In genomic region chr6:25637946-25638345, GRCh38 we compare ENCODE assay signal across 1 cellular context.
A peak's percentile ranks its signal among the peaks of the same experiment; 100 is the strongest.
TF ChIP-seq lines count a peak whose summit lies in the region.

No MANE protein-coding gene starts in this region.

TF ChIP-seq in HepG2, 621 proteins besides CTCF, POLR2A, EP300 and RAD21 (continued from another document and continues in another):
- TF ChIP-seq ELF4 (CRISPR knock-in tag; IDR thresholded peaks at IDR 0.05; ENCODE audit: borderline replicate concordance) (no peak), HOXA3 (CRISPR knock-in tag; IDR thresholded peaks at IDR 0.05) (peak; percentile 36; the same call in 1 of the 2 replicates), KDM6A (CRISPR knock-in tag; IDR thresholded peaks at IDR 0.05; ENCODE audit: low read depth) (no peak), KDM5A (IDR thresholded peaks at IDR 0.05; ENCODE audit: borderline replicate concordance, low read length) (no peak), ZNF414 (CRISPR knock-in tag; IDR thresholded peaks at IDR 0.05) (no peak), ELF3 (CRISPR knock-in tag; IDR thresholded peaks at IDR 0.05) (0 out of 2 replicates have a peak, but pooled peaks have one; percentile 16), ZNF460 (CRISPR knock-in tag; IDR thresholded peaks at IDR 0.05; ENCODE audit: borderline replicate concordance) (no peak), ZBTB7B (CRISPR knock-in tag; IDR thresholded peaks at IDR 0.05) (no peak), DNMT3B (CRISPR knock-in tag; conservative IDR thresholded peaks at IDR 0.05) (no peak), MEIS2 (CRISPR knock-in tag; IDR thresholded peaks at IDR 0.05) (no peak), ZNF333 (CRISPR knock-in tag; IDR thresholded peaks at IDR 0.05; ENCODE audit: borderline replicate concordance) (no peak), NKX3-1 (CRISPR knock-in tag; IDR thresholded peaks at IDR 0.05) (no peak), MED1 (CRISPR knock-in tag; IDR thresholded peaks at IDR 0.05) (no peak), GZF1 (CRISPR knock-in tag; IDR thresholded peaks at IDR 0.05) (no peak), ZNF256 (CRISPR knock-in tag; conservative IDR thresholded peaks at IDR 0.05) (no peak), ESRRA (CRISPR knock-in tag; IDR thresholded peaks at IDR 0.05; ENCODE audit: low read depth) (no peak), ADNP (CRISPR knock-in tag; IDR thresholded peaks at IDR 0.05) (no peak), FOXK1 (CRISPR knock-in tag; IDR thresholded peaks at IDR 0.05; ENCODE audit: borderline replicate concordance, low read depth) (no peak), ZBTB38 (CRISPR knock-in tag; IDR thresholded peaks at IDR 0.05) (no peak), AKNA (CRISPR knock-in tag; IDR thresholded peaks at IDR 0.05; ENCODE audit: borderline replicate concordance) (no peak), ZNF3 (CRISPR knock-in tag; IDR thresholded peaks at IDR 0.05) (no peak), ZNF326 (CRISPR knock-in tag; IDR thresholded peaks at IDR 0.05; ENCODE audit: borderline replicate concordance) (0 out of 2 replicates have a peak, but pooled peaks have one; percentile 6), SNAPC4 (CRISPR knock-in tag; IDR thresholded peaks at IDR 0.05) (no peak), PAX8 (CRISPR knock-in tag; IDR thresholded peaks at IDR 0.05; ENCODE audit: borderline replicate concordance) (no peak), KDM2A (CRISPR knock-in tag; IDR thresholded peaks at IDR 0.05; ENCODE audit: borderline replicate concordance, low read depth) (no peak), ZFP36L1 (CRISPR knock-in tag; IDR thresholded peaks at IDR 0.05) (no peak), MAFF (IDR thresholded peaks at IDR 0.05; ENCODE audit: low read depth, low read length) (no peak), ZNF772 (CRISPR knock-in tag; IDR thresholded peaks at IDR 0.05) (no peak), HMG20B (CRISPR knock-in tag; conservative IDR thresholded peaks at IDR 0.05) (no peak), ETS1 (CRISPR knock-in tag; IDR thresholded peaks at IDR 0.05) (no peak)
- TF ChIP-seq, protein P1, sequence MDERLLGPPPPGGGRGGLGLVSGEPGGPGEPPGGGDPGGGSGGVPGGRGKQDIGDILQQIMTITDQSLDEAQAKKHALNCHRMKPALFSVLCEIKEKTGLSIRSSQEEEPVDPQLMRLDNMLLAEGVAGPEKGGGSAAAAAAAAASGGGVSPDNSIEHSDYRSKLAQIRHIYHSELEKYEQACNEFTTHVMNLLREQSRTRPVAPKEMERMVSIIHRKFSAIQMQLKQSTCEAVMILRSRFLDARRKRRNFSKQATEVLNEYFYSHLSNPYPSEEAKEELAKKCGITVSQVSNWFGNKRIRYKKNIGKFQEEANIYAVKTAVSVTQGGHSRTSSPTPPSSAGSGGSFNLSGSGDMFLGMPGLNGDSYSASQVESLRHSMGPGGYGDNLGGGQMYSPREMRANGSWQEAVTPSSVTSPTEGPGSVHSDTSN (CRISPR knock-in tag; IDR thresholded peaks at IDR 0.05) = no peak
- TF ChIP-seq, protein P2, sequence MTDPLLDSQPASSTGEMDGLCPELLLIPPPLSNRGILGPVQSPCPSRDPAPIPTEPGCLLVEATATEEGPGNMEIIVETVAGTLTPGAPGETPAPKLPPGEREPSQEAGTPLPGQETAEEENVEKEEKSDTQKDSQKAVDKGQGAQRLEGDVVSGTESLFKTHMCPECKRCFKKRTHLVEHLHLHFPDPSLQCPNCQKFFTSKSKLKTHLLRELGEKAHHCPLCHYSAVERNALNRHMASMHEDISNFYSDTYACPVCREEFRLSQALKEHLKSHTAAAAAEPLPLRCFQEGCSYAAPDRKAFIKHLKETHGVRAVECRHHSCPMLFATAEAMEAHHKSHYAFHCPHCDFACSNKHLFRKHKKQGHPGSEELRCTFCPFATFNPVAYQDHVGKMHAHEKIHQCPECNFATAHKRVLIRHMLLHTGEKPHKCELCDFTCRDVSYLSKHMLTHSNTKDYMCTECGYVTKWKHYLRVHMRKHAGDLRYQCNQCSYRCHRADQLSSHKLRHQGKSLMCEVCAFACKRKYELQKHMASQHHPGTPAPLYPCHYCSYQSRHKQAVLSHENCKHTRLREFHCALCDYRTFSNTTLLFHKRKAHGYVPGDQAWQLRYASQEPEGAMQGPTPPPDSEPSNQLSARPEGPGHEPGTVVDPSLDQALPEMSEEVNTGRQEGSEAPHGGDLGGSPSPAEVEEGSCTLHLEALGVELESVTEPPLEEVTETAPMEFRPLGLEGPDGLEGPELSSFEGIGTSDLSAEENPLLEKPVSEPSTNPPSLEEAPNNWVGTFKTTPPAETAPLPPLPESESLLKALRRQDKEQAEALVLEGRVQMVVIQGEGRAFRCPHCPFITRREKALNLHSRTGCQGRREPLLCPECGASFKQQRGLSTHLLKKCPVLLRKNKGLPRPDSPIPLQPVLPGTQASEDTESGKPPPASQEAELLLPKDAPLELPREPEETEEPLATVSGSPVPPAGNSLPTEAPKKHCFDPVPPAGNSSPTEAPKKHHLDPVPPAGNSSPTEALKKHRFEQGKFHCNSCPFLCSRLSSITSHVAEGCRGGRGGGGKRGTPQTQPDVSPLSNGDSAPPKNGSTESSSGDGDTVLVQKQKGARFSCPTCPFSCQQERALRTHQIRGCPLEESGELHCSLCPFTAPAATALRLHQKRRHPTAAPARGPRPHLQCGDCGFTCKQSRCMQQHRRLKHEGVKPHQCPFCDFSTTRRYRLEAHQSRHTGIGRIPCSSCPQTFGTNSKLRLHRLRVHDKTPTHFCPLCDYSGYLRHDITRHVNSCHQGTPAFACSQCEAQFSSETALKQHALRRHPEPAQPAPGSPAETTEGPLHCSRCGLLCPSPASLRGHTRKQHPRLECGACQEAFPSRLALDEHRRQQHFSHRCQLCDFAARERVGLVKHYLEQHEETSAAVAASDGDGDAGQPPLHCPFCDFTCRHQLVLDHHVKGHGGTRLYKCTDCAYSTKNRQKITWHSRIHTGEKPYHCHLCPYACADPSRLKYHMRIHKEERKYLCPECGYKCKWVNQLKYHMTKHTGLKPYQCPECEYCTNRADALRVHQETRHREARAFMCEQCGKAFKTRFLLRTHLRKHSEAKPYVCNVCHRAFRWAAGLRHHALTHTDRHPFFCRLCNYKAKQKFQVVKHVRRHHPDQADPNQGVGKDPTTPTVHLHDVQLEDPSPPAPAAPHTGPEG (CRISPR knock-in tag; IDR thresholded peaks at IDR 0.05) = no peak
- TF ChIP-seq, protein P3, sequence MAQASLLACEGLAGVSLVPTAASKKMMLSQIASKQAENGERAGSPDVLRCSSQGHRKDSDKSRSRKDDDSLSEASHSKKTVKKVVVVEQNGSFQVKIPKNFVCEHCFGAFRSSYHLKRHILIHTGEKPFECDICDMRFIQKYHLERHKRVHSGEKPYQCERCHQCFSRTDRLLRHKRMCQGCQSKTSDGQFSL (CRISPR knock-in tag; IDR thresholded peaks at IDR 0.05) = no peak
- TF ChIP-seq, protein P4, sequence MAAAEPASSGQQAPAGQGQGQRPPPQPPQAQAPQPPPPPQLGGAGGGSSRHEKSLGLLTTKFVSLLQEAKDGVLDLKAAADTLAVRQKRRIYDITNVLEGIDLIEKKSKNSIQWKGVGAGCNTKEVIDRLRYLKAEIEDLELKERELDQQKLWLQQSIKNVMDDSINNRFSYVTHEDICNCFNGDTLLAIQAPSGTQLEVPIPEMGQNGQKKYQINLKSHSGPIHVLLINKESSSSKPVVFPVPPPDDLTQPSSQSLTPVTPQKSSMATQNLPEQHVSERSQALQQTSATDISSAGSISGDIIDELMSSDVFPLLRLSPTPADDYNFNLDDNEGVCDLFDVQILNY (CRISPR knock-in tag; conservative IDR thresholded peaks at IDR 0.05) = no peak
- TF ChIP-seq, protein P5, sequence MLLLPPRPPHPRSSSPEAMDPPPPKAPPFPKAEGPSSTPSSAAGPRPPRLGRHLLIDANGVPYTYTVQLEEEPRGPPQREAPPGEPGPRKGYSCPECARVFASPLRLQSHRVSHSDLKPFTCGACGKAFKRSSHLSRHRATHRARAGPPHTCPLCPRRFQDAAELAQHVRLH (CRISPR knock-in tag; IDR thresholded peaks at IDR 0.05; ENCODE audit: borderline replicate concordance, low read depth) = 0 out of 2 replicates have a peak, but pooled peaks have one; percentile 23
- TF ChIP-seq, protein P6, sequence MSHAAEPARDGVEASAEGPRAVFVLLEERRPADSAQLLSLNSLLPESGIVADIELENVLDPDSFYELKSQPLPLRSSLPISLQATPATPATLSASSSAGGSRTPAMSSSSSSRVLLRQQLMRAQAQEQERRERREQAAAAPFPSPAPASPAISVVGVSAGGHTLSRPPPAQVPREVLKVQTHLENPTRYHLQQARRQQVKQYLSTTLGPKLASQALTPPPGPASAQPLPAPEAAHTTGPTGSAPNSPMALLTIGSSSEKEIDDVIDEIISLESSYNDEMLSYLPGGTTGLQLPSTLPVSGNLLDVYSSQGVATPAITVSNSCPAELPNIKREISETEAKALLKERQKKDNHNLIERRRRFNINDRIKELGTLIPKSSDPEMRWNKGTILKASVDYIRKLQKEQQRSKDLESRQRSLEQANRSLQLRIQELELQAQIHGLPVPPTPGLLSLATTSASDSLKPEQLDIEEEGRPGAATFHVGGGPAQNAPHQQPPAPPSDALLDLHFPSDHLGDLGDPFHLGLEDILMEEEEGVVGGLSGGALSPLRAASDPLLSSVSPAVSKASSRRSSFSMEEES (CRISPR knock-in tag; IDR thresholded peaks at IDR 0.05) = peak; percentile 27; the same call in 1 of the 2 replicates
